8 cellular contexts compared by ENCODE assay signal in the genomic region with DNA sequence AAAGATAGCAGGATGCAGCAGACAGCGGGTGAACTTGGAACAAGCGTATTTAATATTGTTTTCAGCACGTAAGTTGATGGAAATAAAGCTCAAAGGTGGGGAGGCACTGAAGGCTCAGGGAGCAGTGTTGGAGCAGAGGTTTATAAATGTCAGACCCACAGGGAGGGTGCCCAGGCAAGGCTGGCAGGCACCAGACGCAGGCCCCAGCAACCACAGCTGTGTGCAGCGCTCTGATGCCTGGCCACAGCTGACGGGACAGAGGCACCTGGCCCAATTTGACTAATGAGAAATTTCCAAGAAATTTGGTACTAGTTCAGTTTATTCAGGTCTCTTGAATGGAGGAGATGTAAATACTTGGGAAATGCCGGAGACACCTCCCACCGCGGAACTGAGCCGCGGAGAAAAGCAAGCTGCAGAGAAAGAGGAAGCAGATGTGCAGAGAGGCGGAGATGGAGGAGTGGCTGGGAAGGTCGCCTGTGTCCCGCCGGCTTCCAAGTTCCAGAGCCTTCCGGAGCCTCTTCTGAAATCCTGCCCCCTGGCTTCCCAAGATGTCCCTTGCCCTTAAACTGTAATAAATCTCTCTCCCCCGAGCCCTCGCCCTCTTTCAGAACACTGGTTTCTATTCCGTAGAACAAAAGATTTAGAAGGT. TPM values are rescaled to one million over a fixed set of nuclear protein-coding genes. Genes with fewer than 3 reads are reported as not detected.
DNase-seq lines count a peak whose midpoint lies in the region; ATAC-seq and TF ChIP-seq lines count a peak whose summit lies in the region.

No MANE protein-coding gene starts in this region.

- no peak overlapping the region for H3K14ac ChIP-seq in mesenchymal stem cell (ENCODE audit: low read length in 2 of 2)

- no peaks in the 10 kb centered on the region for H3K79me1 ChIP-seq in mesenchymal stem cell (replicated peaks; ENCODE audit: low read length, poor library complexity, severe bottlenecking)

- H2BK5ac ChIP-seq in mesenchymal stem cell (ENCODE audit: low read depth, low read length, poor library complexity, severe bottlenecking) = no peak overlapping the region

- H3K27me3 Mint-ChIP-seq in dendritic cell treated with granulocyte-macrophage colony-stimulating factor and Interleukin-4, amounts not matched to agents 40 ng/mL and 50 ng/mL, for 4 days = peaks cover 17% of the 10 kb centered on the region

- H3K27me3 ChIP-seq in HL-60 (ENCODE audit: insufficient read depth, poor library complexity, severe bottlenecking) (no peaks in the 10 kb centered on the region), mesenchymal stem cell (ENCODE audit: control insufficient read depth in 1 of 2, insufficient read depth in 1 of 2, low read length in 2 of 2) (peaks cover 25 to 28% of the 10 kb centered on the region in 2 experiments), vagina (no peaks in the 10 kb centered on the region)

- peak overlapping the region; percentile 38 to 67 for H3K18ac ChIP-seq in mesenchymal stem cell (ENCODE audit: low read depth in 1 of 2, low read length in 2 of 2)

- peak overlapping the region; percentile 44 for H3K27ac Mint-ChIP-seq in dendritic cell treated with granulocyte-macrophage colony-stimulating factor and Interleukin-4, amounts not matched to agents 40 ng/mL and 50 ng/mL, for 4 days

- no peak overlapping the region for H3K23ac ChIP-seq in mesenchymal stem cell (ENCODE audit: low read length in 2 of 2)

- 18% methylated on average over 18 of the region's 19 CpGs for WGBS in mesenchymal stem cell

- no peak for DNase-seq in AG09309 (ENCODE audit: low read depth)
- peak; percentile 0 to 61 for DNase-seq in HL-60 (ENCODE audit: low read depth in 1 of 2, low spot score in 1 of 2)
- peak; percentile 17 for DNase-seq in mesenchymal stem cell
- DNase-seq in vagina (ENCODE audit: extremely low spot score in 2 of 2) = peak; percentile 14 to 69
- DNase-seq in NCI-H1694 (lab: John Stamatoyannopoulos, UW) = no peak
- DNase-seq in stimulated activated CD4-positive, alpha-beta T cell treated with anti-CD3 and anti-CD28 coated beads, Interleukin-2, amount 100 ng/mL, for 24 hours = no peak

- H4K91ac ChIP-seq in mesenchymal stem cell (ENCODE audit: low read length) = no peak overlapping the region

- H3K36me3 ChIP-seq in mesenchymal stem cell (ENCODE audit: control insufficient read depth in 1 of 2, insufficient read depth in 2 of 2, low read depth in 1 of 2, low read length in 2 of 2) (no peaks in the 10 kb centered on the region), vagina (no peaks in the 10 kb centered on the region)

- H2BK12ac ChIP-seq in mesenchymal stem cell (ENCODE audit: low read length in 2 of 2) = no peak overlapping the region

- TF ChIP-seq CTCF in AG09309 (IDR thresholded peaks at IDR 0.05; ENCODE audit: control insufficient read depth, insufficient read depth, low read depth, low read length, missing control alignments) (no peak), HL-60 (IDR thresholded peaks at IDR 0.05; ENCODE audit: insufficient read depth, low read length) (no peak), vagina (IDR thresholded peaks at IDR 0.05) (no peak)

- no peaks in the 10 kb centered on the region for H3K36me3 Mint-ChIP-seq in dendritic cell treated with granulocyte-macrophage colony-stimulating factor and Interleukin-4, amounts not matched to agents 40 ng/mL and 50 ng/mL, for 4 days (ENCODE audit: low read depth)

- H3K9me3 ChIP-seq in mesenchymal stem cell (ENCODE audit: control insufficient read depth, low read length) = no peaks in the 10 kb centered on the region
- no peaks in the 10 kb centered on the region for H3K9me3 ChIP-seq in vagina

- H3K27ac ChIP-seq in HL-60 (replicated peaks) (no peak overlapping the region), mesenchymal stem cell (ENCODE audit: low read length, poor library complexity, severe bottlenecking) (no peak overlapping the region), vagina (no peak overlapping the region)

- H3K9me3 Mint-ChIP-seq in dendritic cell treated with granulocyte-macrophage colony-stimulating factor and Interleukin-4, amounts not matched to agents 40 ng/mL and 50 ng/mL, for 4 days = no peaks in the 10 kb centered on the region

- H2BK15ac ChIP-seq in mesenchymal stem cell (ENCODE audit: low read depth, poor library complexity, severe bottlenecking) = no peak overlapping the region

- peak overlapping the region; percentile 15 for H2AFZ ChIP-seq in mesenchymal stem cell (ENCODE audit: low read depth, low read length)

- peak overlapping the region; percentile 72 for H3K9ac ChIP-seq in mesenchymal stem cell (ENCODE audit: low read length)

- TF ChIP-seq POLR2A in vagina (IDR thresholded peaks at IDR 0.05) = no peak

- peaks cover 11% of the 10 kb centered on the region for H3K4me1 Mint-ChIP-seq in dendritic cell treated with granulocyte-macrophage colony-stimulating factor and Interleukin-4, amounts not matched to agents 40 ng/mL and 50 ng/mL, for 4 days (ENCODE audit: low read depth)

- H3K4me3 Mint-ChIP-seq in dendritic cell treated with granulocyte-macrophage colony-stimulating factor and Interleukin-4, amounts not matched to agents 40 ng/mL and 50 ng/mL, for 4 days = peak overlapping the region; percentile 64

- intact Hi-C loops in dendritic cell treated with granulocyte-macrophage colony-stimulating factor and Interleukin-4, amounts not matched to agents 40 ng/mL and 50 ng/mL, for 4 days (cut with micrococcal nuclease) = no loop called here
- intact Hi-C loops in vagina (cut with DNase I) = no loop called here

- peak overlapping the region; percentile 15 for H3K4me3 ChIP-seq in AG09309 (ENCODE audit: control insufficient read depth, low read depth, low read length)
- 0 out of 2 replicates have a peak overlapping the region, but pooled peaks have one; percentile 6 for H3K4me3 ChIP-seq in HL-60 (replicated peaks; ENCODE audit: insufficient read depth, low read length)
- H3K4me3 ChIP-seq in mesenchymal stem cell (ENCODE audit: insufficient read depth in 1 of 2, low read depth in 1 of 2, low read length in 2 of 2) = peak overlapping the region in 1 of 2 experiments; percentile 78
- H3K4me3 ChIP-seq in vagina = peak overlapping the region; percentile 15 to 31

- H3K4ac ChIP-seq in mesenchymal stem cell (ENCODE audit: low read depth in 1 of 2, low read length in 2 of 2) = no peak overlapping the region

- no peak for ATAC-seq in GM21737 (IDR thresholded peaks at IDR 0.05; ENCODE audit: unreplicated experiment)

- H2BK120ac ChIP-seq in mesenchymal stem cell (ENCODE audit: low read depth, low read length) = no peak overlapping the region

- H3K4me1 ChIP-seq in mesenchymal stem cell (ENCODE audit: control insufficient read depth, insufficient read depth, low read depth, low read length) (peaks cover 8% of the 10 kb centered on the region), vagina (peaks cover 11% of the 10 kb centered on the region)

- H2AK5ac ChIP-seq in mesenchymal stem cell (ENCODE audit: low read length, severe bottlenecking) = no peak overlapping the region

- H4K8ac ChIP-seq in mesenchymal stem cell (ENCODE audit: low read length) = peak overlapping the region; percentile 89

- peak overlapping the region; percentile 53 for H3K4me2 ChIP-seq in mesenchymal stem cell (ENCODE audit: low read length, poor library complexity, severe bottlenecking)

RNA-seq across cellular contexts. Expression of a gene that starts 38.3 kb away (rescaled TPM):
- 0.06 TPM for polyA plus RNA-seq in mesenchymal stem cell (2013, experiment 1 of 2)
- 0.07 TPM for polyA plus RNA-seq in mesenchymal stem cell (2013, experiment 2 of 2)
- 14.0 TPM for total RNA-seq in vagina

Comparison
In these comparisons a context has a peak if more than half of its experiments do, and no peak if none do; other contexts are left out.
1. DNase-seq: peak in HL-60 (2 of 2), mesenchymal stem cell (single experiment) and vagina (2 of 2); none in AG09309 (single experiment), NCI-H1694 (single experiment) and stimulated activated CD4-positive, alpha-beta T cell treated with anti-CD3 and anti-CD28 coated beads, Interleukin-2, amount 100 ng/mL, for 24 hours (0 of 2).